ENCODE assay signal across 6 cellular contexts in the genomic region with DNA sequence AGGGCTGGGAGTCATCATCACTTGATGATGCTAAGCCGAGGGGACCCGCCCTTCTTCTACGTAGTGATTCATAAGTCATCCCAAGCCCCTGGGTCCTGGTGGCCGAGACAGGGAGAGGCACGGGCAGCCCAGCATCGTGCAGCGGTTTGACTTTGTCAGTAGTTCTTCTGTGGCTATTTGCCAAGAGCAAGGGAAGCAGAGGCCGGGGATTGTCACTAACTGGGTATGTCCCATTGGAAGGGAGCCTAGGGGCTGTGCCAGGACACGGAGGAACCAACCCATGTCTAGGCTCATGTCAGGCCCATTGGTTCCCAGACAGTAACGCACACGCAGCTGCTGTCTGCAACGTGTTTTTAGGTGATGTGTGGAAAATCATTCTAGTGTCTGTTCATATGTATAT. TPM values are rescaled to one million over a fixed set of nuclear protein-coding genes. Genes with fewer than 3 reads are reported as not detected.
"Had no signal": no experiment of that assay in that cellular context is flagged by ENCODE, and none has a peak within 500 bp of the region (broad histone marks: within the 10 kb centered on the region; RNA-seq: fewer than 3 reads in every experiment).

No MANE protein-coding gene starts in this region.

- H3K4me1 Mint-ChIP-seq: GM23338 had no signal

- DNase-seq: H9, HCEC 1CT, IMR-90, KBM-7 had no signal

- ATAC-seq: GM23338 had no signal

- H3K4me3 Mint-ChIP-seq: GM23338, H9 had no signal

- H3K27ac Mint-ChIP-seq: GM23338, H9 had no signal

RNA-seq across cellular contexts. Expression of a gene that starts 58.5 kb away (rescaled TPM):
- total RNA-seq: HT1080, IMR-90 had no signal
- polyA plus RNA-seq: IMR-90 had no signal
